In genomic region chr10:86733260-86733671, GRCh38 we compare ENCODE assay signal across 14 cellular contexts. TPM values are rescaled to one million over a fixed set of nuclear protein-coding genes. Genes with fewer than 3 reads are reported as not detected.
DNase-seq lines count a peak whose midpoint lies in the region; ATAC-seq, FAIRE-seq and TF ChIP-seq lines count a peak whose summit lies in the region.
"Had no signal": no experiment of that assay in that cellular context is flagged by ENCODE, and none has a peak within 500 bp of the region (broad histone marks: within the 10 kb centered on the region; RNA-seq: fewer than 3 reads in every experiment).

No MANE protein-coding gene starts in this region.

- no peak for TF ChIP-seq EP300 in H1 (IDR thresholded peaks at IDR 0.05; ENCODE audit: borderline replicate concordance in 1 of 2, low read depth in 2 of 2, low read length in 2 of 2)

- H3K9ac ChIP-seq in GM23248, result no peak overlapping the region
- no peak overlapping the region for H3K9ac ChIP-seq in H1 (replicated peaks in 1 of 4; ENCODE audit: extremely low read depth in 1 of 4, low read depth in 3 of 4, low read length in 3 of 4)
- peak overlapping the region; percentile 83 to 88 for H3K9ac ChIP-seq in stomach smooth muscle (ENCODE audit: low read length in 2 of 2)

- H3K23me2 ChIP-seq in H1 (ENCODE audit: low read depth, low read length), result no peaks in the 10 kb centered on the region

- in situ Hi-C loops in GM23248 (cut with MboI), result no loop called here

- no peaks in the 10 kb centered on the region for H3K9me3 ChIP-seq in GM23248 (ENCODE audit: low read depth)
- no peaks in the 10 kb centered on the region for H3K9me3 ChIP-seq in H1 (ENCODE audit: insufficient read depth in 2 of 2, low read depth in 1 of 2, low read length in 1 of 2)
- no peaks in the 10 kb centered on the region for H3K9me3 ChIP-seq in stomach smooth muscle (ENCODE audit: control insufficient read depth in 2 of 2, low read length in 2 of 2)
- H3K9me3 ChIP-seq: right lobe of liver had no signal

- no peak overlapping the region for H3K56ac ChIP-seq in H1 (replicated peaks; ENCODE audit: insufficient read length, low read depth, low read length)

- H3K4ac ChIP-seq in H1 (replicated peaks; ENCODE audit: insufficient read length, low read depth, low read length), result no peak overlapping the region

- H2BK120ac ChIP-seq in H1 (replicated peaks; ENCODE audit: low read depth, low read length), result no peak overlapping the region

- H3K18ac ChIP-seq in H1 (ENCODE audit: extremely low read depth, low read length), result peak overlapping the region; percentile 20; the same call in 1 of the 2 replicates

- H4K91ac ChIP-seq in H1 (replicated peaks; ENCODE audit: insufficient read length, low read length), result no peak overlapping the region

- no peak for TF ChIP-seq RAD21 in H1 (IDR thresholded peaks at IDR 0.05 in 1 of 2, conservative IDR thresholded peaks at IDR 0.05 in 1 of 2; ENCODE audit: low read depth in 2 of 2, low read length in 2 of 2)

- no peak overlapping the region for H2BK15ac ChIP-seq in H1 (ENCODE audit: low read length)

- DNase-seq in GM23248, result peak; percentile 28
- no peak for DNase-seq in H1 (ENCODE audit: low read depth in 1 of 2, low spot score in 2 of 2)
- peak; percentile 64 for DNase-seq in medulla oblongata (ENCODE audit: extremely low spot score)
- DNase-seq in dedifferentiated amniotic fluid mesenchymal stem cell (ENCODE audit: extremely low spot score), result no peak
- DNase-seq in NCI-H1694 (lab: John Stamatoyannopoulos, UW), result no peak
- DNase-seq in activated CD8-positive, alpha-beta memory T cell treated with anti-CD3 and anti-CD28 coated beads for 24 hours, result no peak
- DNase-seq: activated CD4-positive, alpha-beta T cell treated with anti-CD3 and anti-CD28 coated beads for 1 hour; activated T-cell treated with anti-CD3 and anti-CD28 coated beads, Interleukin-2, amount 50 U/mL, for 48 hours; DND-41; KG1; NCI-H187 treated with DMSO at 0.1 percent for 48 hours; right lobe of liver had no signal

- no peaks in the 10 kb centered on the region for H3F3A ChIP-seq in GM23248 (ENCODE audit: insufficient read depth)

- no peak overlapping the region for H4K5ac ChIP-seq in H1 (ENCODE audit: insufficient read length, low read depth, low read length)

- H2AFZ ChIP-seq in GM23248 (peak overlapping the region; percentile 84), H1 (ENCODE audit: low read length) (peak overlapping the region; percentile 79; the same call in 1 of the 2 replicates)

- 25% methylated on average over 8 of the region's 8 CpGs for WGBS in GM23248 (ENCODE audit: low coverage in 1 of 2, low lambda C conversion rate in 2 of 2, missing lambda C conversion rate in 2 of 2), 2 experiments
- 86% methylated on average over 8 of the region's 8 CpGs; no CpG with 5 or more reads in 1 of the 2 experiments for WGBS in H1 (ENCODE audit: extremely low coverage in 1 of 2, insufficient coverage in 1 of 2, insufficient read length in 1 of 2, insufficient replicate concordance in 2 of 2, low coverage in 1 of 2, low lambda C conversion rate in 2 of 2, missing lambda C conversion rate in 1 of 2), 2 experiments

- H3K27me3 ChIP-seq in GM23248 (replicated peaks; ENCODE audit: insufficient read depth) (no peaks in the 10 kb centered on the region), H1 (replicated peaks in 1 of 4; ENCODE audit: control insufficient read depth in 3 of 4, extremely low read depth in 1 of 4, insufficient read depth in 3 of 4, low read length in 3 of 4) (no peaks in the 10 kb centered on the region), stomach smooth muscle (ENCODE audit: control insufficient read depth in 1 of 2, insufficient read depth in 2 of 2, low read length in 2 of 2) (no peaks in the 10 kb centered on the region)
- H3K27me3 ChIP-seq: right lobe of liver had no signal

- H3K4me3 ChIP-seq in GM23248 (no peak overlapping the region), H1 (ENCODE audit: extremely low read depth in 1 of 4, insufficient read depth in 2 of 4, low read depth in 3 of 4, low read length in 4 of 4) (no peak overlapping the region), stomach smooth muscle (ENCODE audit: low read length in 2 of 2) (peak overlapping the region; percentile 29 to 38)
- H3K4me3 ChIP-seq: right lobe of liver had no signal

- no peak overlapping the region for H3K23ac ChIP-seq in H1 (ENCODE audit: insufficient read length)

- H2BK12ac ChIP-seq in H1 (ENCODE audit: low read depth, low read length), result no peak overlapping the region

- no peak for TF ChIP-seq CTCF in H1 (IDR thresholded peaks at IDR 0.05; ENCODE audit: control extremely low read depth in 1 of 3, insufficient read depth in 1 of 3, low read depth in 1 of 3, low read length in 3 of 3)

- no peaks in the 10 kb centered on the region for H3K36me3 ChIP-seq in GM23248 (ENCODE audit: low read depth)
- H3K36me3 ChIP-seq in H1 (ENCODE audit: control insufficient read depth in 2 of 4, insufficient read depth in 4 of 4, low read length in 3 of 4), result no peaks in the 10 kb centered on the region
- H3K36me3 ChIP-seq in stomach smooth muscle (ENCODE audit: control insufficient read depth in 2 of 2, insufficient read depth in 2 of 2, low read length in 2 of 2), result peaks cover 8 to 10% of the 10 kb centered on the region in 2 donors
- H3K36me3 ChIP-seq: right lobe of liver had no signal

- H3K27ac ChIP-seq in GM23248 (no peak overlapping the region), H1 (ENCODE audit: low read depth, low read length) (no peak overlapping the region), stomach smooth muscle (ENCODE audit: low read length) (peak overlapping the region; percentile 100)
- H3K27ac ChIP-seq: right lobe of liver had no signal

- no peak overlapping the region for H2BK20ac ChIP-seq in H1 (ENCODE audit: low read length)

- H3K79me2 ChIP-seq in GM23248 (ENCODE audit: insufficient read depth) (no peaks in the 10 kb centered on the region), H1 (ENCODE audit: control insufficient read depth in 1 of 2, insufficient read depth in 2 of 2, low read length in 2 of 2) (no peaks in the 10 kb centered on the region)

- FAIRE-seq in H1 (lab: Jason Lieb, UNC), result no peak

- no peak for ATAC-seq in HG02759 (IDR thresholded peaks at IDR 0.05; ENCODE audit: unreplicated experiment)
- ATAC-seq: right lobe of liver had no signal

- no peak overlapping the region for H2BK5ac ChIP-seq in H1 (ENCODE audit: low read depth, low read length)

- no peak overlapping the region for H2AK5ac ChIP-seq in H1 (ENCODE audit: low read depth, low read length)

- H4K20me1 ChIP-seq in GM23248 (ENCODE audit: insufficient read depth), result no peaks in the 10 kb centered on the region
- H4K20me1 ChIP-seq in H1 (replicated peaks in 1 of 2; ENCODE audit: control insufficient read depth in 1 of 2, insufficient read depth in 2 of 2, low read length in 2 of 2), result no peaks in the 10 kb centered on the region

- no peaks in the 10 kb centered on the region for H3K9me2 ChIP-seq in GM23248 (ENCODE audit: insufficient read depth)

- CTCF ChIA-PET in H1 (lab: Charles Lee; ENCODE audit: partially characterized antibody), result interaction anchor here (0.9 to 3.1 kb wide), 13 partner anchors 9 to 167 kb away, joined by 3 to 17 read pairs (median 4); no protein-coding TSS in a partner anchor

- H3K79me1 ChIP-seq in H1 (ENCODE audit: low read depth, low read length), result no peaks in the 10 kb centered on the region

- H3K4me1 ChIP-seq in GM23248 (ENCODE audit: insufficient read depth) (no peaks in the 10 kb centered on the region), H1 (replicated peaks in 1 of 4; ENCODE audit: control insufficient read depth in 3 of 4, insufficient read depth in 4 of 4, low read length in 3 of 4) (peaks cover 0 to 4% (median 0%) of the 10 kb centered on the region in 4 experiments; a peak in 2 of 7 replicates), stomach smooth muscle (ENCODE audit: control insufficient read depth, insufficient read depth, low read length) (peaks cover 74% of the 10 kb centered on the region)

- TF ChIP-seq POLR2A in H1 (IDR thresholded peaks at IDR 0.05; ENCODE audit: control extremely low read depth in 1 of 2, low read depth in 2 of 2, low read length in 2 of 2), result no peak

- POLR2A ChIA-PET in H1 (lab: Charles Lee; ENCODE audit: partially characterized antibody), result interaction anchor here (1.0 to 3.1 kb wide), 7 partner anchors 11 to 37 kb away, joined by 3 to 12 read pairs (median 3); partner anchors contain the start of gene BMPR1A

- no peak overlapping the region for H4K8ac ChIP-seq in H1 (ENCODE audit: extremely low read depth, insufficient read depth, low read length)

- no peak overlapping the region for H3K4me2 ChIP-seq in GM23248 (ENCODE audit: unreplicated experiment)
- H3K4me2 ChIP-seq in H1 (ENCODE audit: insufficient read depth in 1 of 2, low read depth in 2 of 2, low read length in 2 of 2), result no peak overlapping the region

- no peak overlapping the region for H3K14ac ChIP-seq in H1 (ENCODE audit: insufficient read length)

TF ChIP-seq in H1, 55 proteins besides CTCF, POLR2A, EP300 and RAD21 (continues in another document):
- no peak for TF ChIP-seq GABPA (IDR thresholded peaks at IDR 0.05; ENCODE audit: borderline replicate concordance, insufficient read depth, low read length)
- no peak for TF ChIP-seq RNF2 (IDR thresholded peaks at IDR 0.05; ENCODE audit: borderline replicate concordance, low read depth, low read length, missing control alignments, poor library complexity, severe bottlenecking)
- no peak for TF ChIP-seq NANOG (IDR thresholded peaks at IDR 0.05; ENCODE audit: insufficient read depth, low read depth, low read length, poor library complexity, severe bottlenecking)
- no peak for TF ChIP-seq CBX8 (IDR thresholded peaks at IDR 0.05; ENCODE audit: borderline replicate concordance, low read depth, low read length)
- TF ChIP-seq TEAD4 (IDR thresholded peaks at IDR 0.05; ENCODE audit: low read depth, low read length), result no peak

RNA-seq across cellular contexts. Expression of gene BMPR1A, which starts 23.2 kb away (rescaled TPM):
- total RNA-seq in GM23248 (2014; rRNA removed; shearing (Covaris generic)), result 35.5 and 41.7 TPM in 2 replicates
- polyA plus RNA-seq in GM23248 (2016; fragmentation: Nextera tagmentation; extraction: Ambion mirVana), result 15.5 and 16.5 TPM in 2 replicates
- 120 and 129 TPM in 2 replicates for total RNA-seq in H1 (2021; fragmentation: NEBNext Ultra II Directional; extraction: Animal tissue kit (Norgen Biotek cat#: 25700))
- 19.0 and 34.4 TPM in 2 replicates for polyA plus RNA-seq in H1 (2011; rRNA removed)
- 41.1 TPM for polyA plus RNA-seq in H1 (2011; cell fraction: cytosol; rRNA removed)
- 13.5 TPM for polyA plus RNA-seq in H1 (2011; cell fraction: nucleus; rRNA removed)
- polyA plus RNA-seq in H1 (2012, experiment 1 of 2), result 40.9 to 73.5 TPM (median 51.4 TPM) in 4 replicates
- polyA plus RNA-seq in H1 (2012, experiment 2 of 2), result 3.5 TPM
- 67.6 TPM for polyA plus RNA-seq in H1 (2013, experiment 1 of 2)
- polyA plus RNA-seq in H1 (2013, experiment 2 of 2), result 82.8 TPM
- 99.8 and 152 TPM in 2 replicates for polyA minus RNA-seq in H1 (2011; rRNA and poly(A)+ RNA removed)
- 45.4 TPM for polyA minus RNA-seq in H1 (2011; cell fraction: cytosol; rRNA and poly(A)+ RNA removed)
- 52.9 TPM for polyA minus RNA-seq in H1 (2011; cell fraction: nucleus; rRNA and poly(A)+ RNA removed)

Comparison
In these comparisons a context has a peak if more than half of its experiments do, and no peak if none do; other contexts are left out.
1. DNase-seq: peak in GM23248 (single experiment) and medulla oblongata (single experiment); none in H1 (0 of 2), dedifferentiated amniotic fluid mesenchymal stem cell (single experiment), NCI-H1694 (single experiment) and activated CD8-positive, alpha-beta memory T cell treated with anti-CD3 and anti-CD28 coated beads for 24 hours (single experiment).
2. H3K4me3 ChIP-seq: peak in stomach smooth muscle (2 of 2); none in GM23248 (single experiment) and H1 (0 of 4).
3. H3K9ac ChIP-seq: peak in stomach smooth muscle (2 of 2); none in GM23248 (single experiment) and H1 (0 of 4).